Comparison of ENCODE assay signal across 12 cellular contexts in the genomic region with DNA sequence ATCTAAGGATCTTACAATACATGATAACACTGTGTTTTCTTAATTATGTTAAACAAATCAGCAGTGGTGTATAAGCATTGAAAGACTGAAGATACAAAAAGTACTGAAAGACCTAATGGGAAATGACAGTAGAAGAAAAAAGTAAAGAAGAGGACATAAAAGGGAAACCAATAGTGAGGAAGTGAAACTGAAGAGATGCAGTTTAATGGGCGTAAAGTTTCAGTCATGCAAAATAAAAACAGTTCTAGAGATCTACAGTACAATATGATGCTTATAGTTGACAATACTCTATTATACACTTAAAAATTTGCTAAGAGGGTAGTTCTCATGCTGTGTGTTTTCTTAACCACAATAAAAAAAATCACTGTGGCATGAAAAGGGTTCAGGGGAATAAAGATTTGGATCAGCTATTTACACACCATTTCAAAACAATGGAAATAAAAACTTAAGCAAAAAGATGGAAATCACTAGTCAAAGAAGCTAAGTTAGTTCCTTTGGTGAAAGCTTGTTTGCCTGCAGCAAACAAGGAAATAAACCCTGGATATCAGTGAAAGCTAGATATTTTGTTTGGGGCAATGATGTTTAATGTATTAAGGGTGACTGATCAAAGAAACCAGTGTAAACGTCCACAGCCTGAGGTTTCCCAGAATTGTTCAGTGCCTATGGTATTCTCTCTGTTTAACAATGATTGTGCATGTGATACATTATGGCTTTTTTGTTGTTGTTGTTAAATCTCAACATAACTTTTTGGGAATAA.
DNase-seq lines count a peak whose midpoint lies in the region; ATAC-seq, FAIRE-seq and TF ChIP-seq lines count a peak whose summit lies in the region.
"Had no signal": no experiment of that assay in that cellular context is flagged by ENCODE, and none has a peak within 500 bp of the region (broad histone marks: within the 10 kb centered on the region; RNA-seq: fewer than 3 reads in every experiment).

No MANE protein-coding gene starts in this region.

- no peak for TF ChIP-seq CTCF in adrenal gland (IDR thresholded peaks at IDR 0.05)

- H3K36me3 Mint-ChIP-seq in activated T-helper 17 cell treated with anti-CD3 and anti-CD28 coated beads, Interleukin-2, amount 50 U/mL, for 72 hours (ENCODE audit: low read depth), result no peaks in the 10 kb centered on the region

- no peak overlapping the region for H3K4me3 ChIP-seq in adrenal gland
- H3K4me3 ChIP-seq: heart right ventricle had no signal

- no peak overlapping the region for H3K27ac ChIP-seq in adrenal gland
- H3K27ac ChIP-seq: heart right ventricle had no signal

- no peak overlapping the region for H3K4me3 Mint-ChIP-seq in activated T-helper 17 cell treated with anti-CD3 and anti-CD28 coated beads, Interleukin-2, amount 50 U/mL, for 72 hours
- H3K4me3 Mint-ChIP-seq: activated T-cell treated with anti-CD3 and anti-CD28 coated beads, Interleukin-2, amount 50 U/mL, for 4 hours had no signal

- intact Hi-C loops in adrenal gland (cut with DNase I), result no loop called here

- FAIRE-seq in GM12891 (lab: Jason Lieb, UNC), result peak; percentile 60

- H3K4me1 Mint-ChIP-seq in activated T-helper 17 cell treated with anti-CD3 and anti-CD28 coated beads, Interleukin-2, amount 50 U/mL, for 72 hours, result no peaks in the 10 kb centered on the region

- TF ChIP-seq POLR2A in GM12891 (IDR thresholded peaks at IDR 0.05; ENCODE audit: low read depth, low read length) (no peak), adrenal gland (IDR thresholded peaks at IDR 0.05) (no peak)

- H3K9me3 Mint-ChIP-seq in activated T-helper 17 cell treated with anti-CD3 and anti-CD28 coated beads, Interleukin-2, amount 50 U/mL, for 72 hours, result peaks cover 14% of the 10 kb centered on the region

- H3K27me3 Mint-ChIP-seq in activated T-helper 17 cell treated with anti-CD3 and anti-CD28 coated beads, Interleukin-2, amount 50 U/mL, for 72 hours, result no peaks in the 10 kb centered on the region

- 55 to 70% (median 64%) methylated on average over 2 of the region's 2 CpGs for WGBS in adrenal gland, 4 donors

- no peaks in the 10 kb centered on the region for H3K36me3 ChIP-seq in adrenal gland (replicated peaks in 1 of 2)
- H3K36me3 ChIP-seq: heart right ventricle had no signal

- H3K4me1 ChIP-seq in adrenal gland (replicated peaks in 1 of 2), result no peaks in the 10 kb centered on the region
- H3K4me1 ChIP-seq: heart right ventricle had no signal

- DNase-seq in GM12891 (ENCODE audit: insufficient read length, low spot score) (no peak), NOMO-1 treated with DMSO at 0.1 percent for 48 hours (lab: John Stamatoyannopoulos, UW; ENCODE audit: unreplicated experiment) (peak; percentile 89), NCI-H446 (lab: John Stamatoyannopoulos, UW) (no peak), adrenal gland (no peak), ecto neural progenitor cell (ENCODE audit: low spot score) (no peak)
- DNase-seq: activated T-cell treated with anti-CD3 and anti-CD28 coated beads, Interleukin-2, amount 50 U/mL, for 4 hours; cerebellar nuclear complex; heart right ventricle; NCI-H1436 had no signal

- H3K27ac Mint-ChIP-seq in activated T-helper 17 cell treated with anti-CD3 and anti-CD28 coated beads, Interleukin-2, amount 50 U/mL, for 72 hours, result no peak overlapping the region

- H3K27me3 ChIP-seq in adrenal gland, result no peaks in the 10 kb centered on the region
- H3K27me3 ChIP-seq: heart right ventricle had no signal

- ATAC-seq in GM19467 (IDR thresholded peaks at IDR 0.05; ENCODE audit: unreplicated experiment) (peak; percentile 96), HG03039 (IDR thresholded peaks at IDR 0.05; ENCODE audit: unreplicated experiment) (peak; percentile 97)
- no peak for ATAC-seq in activated T-helper 17 cell treated with anti-CD3 and anti-CD28 coated beads, Interleukin-2, amount 50 U/mL, for 72 hours (replicated peaks)
- ATAC-seq: activated T-cell treated with anti-CD3 and anti-CD28 coated beads, Interleukin-2, amount 50 U/mL, for 4 hours; heart right ventricle had no signal

- H3K9me3 ChIP-seq in adrenal gland (replicated peaks in 1 of 3), result no peaks in the 10 kb centered on the region
- H3K9me3 ChIP-seq: heart right ventricle had no signal

TF ChIP-seq in GM12891, 5 proteins besides CTCF, POLR2A, EP300 and RAD21:
- TF ChIP-seq SPI1 (IDR thresholded peaks at IDR 0.05; ENCODE audit: low read depth, low read length) (peak; percentile 98), PAX5 (IDR thresholded peaks at IDR 0.05; ENCODE audit: insufficient read depth, low read length, severe bottlenecking) (no peak)
